ENCODE assay signal across 1 cellular context in the genomic region with DNA sequence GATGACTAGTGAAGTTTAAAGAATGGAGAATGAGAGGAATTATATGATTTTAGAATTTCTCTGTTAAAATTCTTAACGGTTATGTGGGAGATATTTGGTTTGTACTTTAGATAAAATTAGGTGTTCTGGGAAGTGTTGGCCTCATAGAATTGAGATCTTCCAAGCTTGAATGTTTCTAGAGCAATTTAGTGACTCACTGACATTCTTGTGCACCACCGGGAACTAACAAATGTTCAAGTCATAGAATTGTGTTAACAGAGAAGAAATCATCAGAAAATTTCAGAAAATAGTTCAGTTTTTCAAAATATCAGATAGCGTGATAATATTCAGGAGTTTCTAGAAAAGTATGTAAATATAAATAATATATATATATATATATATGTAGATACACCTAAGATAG.
TF ChIP-seq lines count a peak whose summit lies in the region.

No MANE protein-coding gene starts in this region.

TF ChIP-seq in IMR-90, 13 proteins besides CTCF, POLR2A, EP300 and RAD21:
- TF ChIP-seq MXI1 (IDR thresholded peaks at IDR 0.05; ENCODE audit: borderline replicate concordance, low read depth, low read length) = no peak
- no peak for TF ChIP-seq RCOR1 (IDR thresholded peaks at IDR 0.05; ENCODE audit: insufficient replicate concordance, low read length)
- no peak for TF ChIP-seq MAZ (IDR thresholded peaks at IDR 0.05; ENCODE audit: borderline replicate concordance, low read depth, low read length)
- no peak for TF ChIP-seq NFE2L2 (IDR thresholded peaks at IDR 0.05; ENCODE audit: low read depth, low read length)
- no peak for TF ChIP-seq MAFK (IDR thresholded peaks at IDR 0.05; ENCODE audit: low read depth, low read length)
- TF ChIP-seq, protein P1, sequence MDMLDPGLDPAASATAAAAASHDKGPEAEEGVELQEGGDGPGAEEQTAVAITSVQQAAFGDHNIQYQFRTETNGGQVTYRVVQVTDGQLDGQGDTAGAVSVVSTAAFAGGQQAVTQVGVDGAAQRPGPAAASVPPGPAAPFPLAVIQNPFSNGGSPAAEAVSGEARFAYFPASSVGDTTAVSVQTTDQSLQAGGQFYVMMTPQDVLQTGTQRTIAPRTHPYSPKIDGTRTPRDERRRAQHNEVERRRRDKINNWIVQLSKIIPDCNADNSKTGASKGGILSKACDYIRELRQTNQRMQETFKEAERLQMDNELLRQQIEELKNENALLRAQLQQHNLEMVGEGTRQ (IDR thresholded peaks at IDR 0.05; ENCODE audit: low read depth, low read length) = no peak
- no peak for TF ChIP-seq SMC3 (IDR thresholded peaks at IDR 0.05; ENCODE audit: low read depth, low read length)
- no peak for TF ChIP-seq RFX5 (IDR thresholded peaks at IDR 0.05; ENCODE audit: low read depth, low read length)
- no peak for TF ChIP-seq FOS (IDR thresholded peaks at IDR 0.05; ENCODE audit: low read depth, low read length)
- TF ChIP-seq, protein P2, sequence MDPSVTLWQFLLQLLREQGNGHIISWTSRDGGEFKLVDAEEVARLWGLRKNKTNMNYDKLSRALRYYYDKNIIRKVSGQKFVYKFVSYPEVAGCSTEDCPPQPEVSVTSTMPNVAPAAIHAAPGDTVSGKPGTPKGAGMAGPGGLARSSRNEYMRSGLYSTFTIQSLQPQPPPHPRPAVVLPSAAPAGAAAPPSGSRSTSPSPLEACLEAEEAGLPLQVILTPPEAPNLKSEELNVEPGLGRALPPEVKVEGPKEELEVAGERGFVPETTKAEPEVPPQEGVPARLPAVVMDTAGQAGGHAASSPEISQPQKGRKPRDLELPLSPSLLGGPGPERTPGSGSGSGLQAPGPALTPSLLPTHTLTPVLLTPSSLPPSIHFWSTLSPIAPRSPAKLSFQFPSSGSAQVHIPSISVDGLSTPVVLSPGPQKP (IDR thresholded peaks at IDR 0.05; ENCODE audit: borderline replicate concordance, low read depth, low read length) = no peak
- TF ChIP-seq CEBPB (IDR thresholded peaks at IDR 0.05; ENCODE audit: low read depth, low read length) = no peak
- no peak for TF ChIP-seq BHLHE40 (IDR thresholded peaks at IDR 0.05; ENCODE audit: low read depth, low read length)
- no peak for TF ChIP-seq CHD1 (IDR thresholded peaks at IDR 0.05; ENCODE audit: low read depth, low read length)
TF ChIP-seq in IMR-90: peak in this region for 0.
